In the genomic region with DNA sequence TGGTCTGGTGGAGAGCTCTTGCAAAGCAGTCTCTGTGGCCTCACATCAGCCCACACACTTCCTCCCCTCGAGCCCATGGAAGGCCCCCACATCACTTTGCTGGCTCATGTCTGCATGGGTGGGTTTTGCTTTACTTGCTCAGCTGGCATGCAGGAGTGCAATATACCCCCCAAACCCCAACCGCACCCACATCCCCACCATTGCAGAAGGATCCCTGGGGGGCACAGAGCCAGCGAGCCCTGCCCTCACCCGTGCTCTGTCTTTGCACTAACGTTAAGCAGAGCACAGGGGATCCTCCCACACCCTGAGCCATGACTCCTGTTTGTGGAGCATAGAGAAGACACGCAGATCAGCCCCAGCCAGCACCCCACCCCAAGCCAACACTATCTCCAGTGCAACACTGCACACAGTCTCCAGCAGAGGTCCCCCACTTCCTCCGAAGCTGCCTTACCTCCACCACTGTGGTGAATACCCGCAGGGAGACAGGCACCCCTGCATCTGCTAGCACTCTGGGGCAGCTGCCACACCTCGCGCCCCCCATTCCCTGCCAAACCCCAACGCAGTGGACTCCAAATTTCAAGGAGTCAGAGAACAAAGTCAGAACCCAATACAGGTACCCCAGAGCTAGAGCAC, we compare ENCODE assay signal across 30 cellular contexts.
DNase-seq lines count a peak whose midpoint lies in the region; ATAC-seq and TF ChIP-seq lines count a peak whose summit lies in the region.
"Had no signal": no experiment of that assay in that cellular context is flagged by ENCODE, and none has a peak within 500 bp of the region (broad histone marks: within the 10 kb centered on the region; RNA-seq: fewer than 3 reads in every experiment).

No MANE protein-coding gene starts in this region.

- no peaks in the 10 kb centered on the region for H3K9me2 ChIP-seq in Karpas-422 (replicated peaks; ENCODE audit: insufficient read depth, low read length)

- no peaks in the 10 kb centered on the region for H3K36me3 ChIP-seq in Karpas-422 (ENCODE audit: insufficient read depth, low read length)
- H3K36me3 ChIP-seq: adrenal gland, lower lobe of right lung, ovary, tibial nerve had no signal

- H3K36me3 Mint-ChIP-seq in natural killer cell, result peaks cover 14% of the 10 kb centered on the region
- H3K36me3 Mint-ChIP-seq: activated CD8-positive, alpha-beta memory T cell treated with anti-CD3 and anti-CD28 coated beads, Interleukin-2, amount 10 ng/mL, durations not matched to agents 7 days and 5 days had no signal

- no peaks in the 10 kb centered on the region for H3K79me2 ChIP-seq in Karpas-422 (ENCODE audit: low read length)

- ATAC-seq in GM19035 (IDR thresholded peaks at IDR 0.05; ENCODE audit: unreplicated experiment) (no peak), natural killer cell (no peak), GM19351 (IDR thresholded peaks at IDR 0.05; ENCODE audit: unreplicated experiment) (no peak)
- ATAC-seq: activated CD8-positive, alpha-beta memory T cell treated with anti-CD3 and anti-CD28 coated beads, Interleukin-2, amount 10 ng/mL, durations not matched to agents 7 days and 5 days; body of pancreas; mucosa of descending colon had no signal

- H4K20me1 ChIP-seq in Karpas-422 (ENCODE audit: insufficient read depth, low read depth, low read length), result no peaks in the 10 kb centered on the region

- H3K4me1 ChIP-seq in Karpas-422 (ENCODE audit: low read length), result no peaks in the 10 kb centered on the region
- H3K4me1 ChIP-seq: adrenal gland, body of pancreas, lower lobe of right lung, tibial nerve had no signal

- no peaks in the 10 kb centered on the region for H3K4me1 Mint-ChIP-seq in natural killer cell
- H3K4me1 Mint-ChIP-seq: activated B cell treated with CpG ODN at 0.5 μM for 24 hours; activated CD8-positive, alpha-beta memory T cell treated with anti-CD3 and anti-CD28 coated beads, Interleukin-2, amount 10 ng/mL, durations not matched to agents 7 days and 5 days; nephron had no signal

- H3K27me3 ChIP-seq in Karpas-422 (ENCODE audit: low read length), result 0 out of 2 replicates have a peak, but pooled peaks cover 7% of the 10 kb centered on the region
- H3K27me3 ChIP-seq: adrenal gland, body of pancreas, ovary, tibial nerve had no signal

- DNase-seq in Daoy (ENCODE audit: low read depth) (peak; percentile 9), Karpas-422 (peak; percentile 72), iPS-NIHi7 (ENCODE audit: extremely low spot score) (peak; percentile 44), natural killer cell (no peak)
- DNase-seq: ACHN; activated B cell treated with CpG ODN at 0.5 μM for 24 hours; activated CD8-positive, alpha-beta memory T cell treated with anti-CD3 and anti-CD28 coated beads, Interleukin-2, amount 10 ng/mL, durations not matched to agents 7 days and 5 days; activated naive CD4-positive, alpha-beta T cell; activated T-cell treated with anti-CD3 and anti-CD28 coated beads, Interleukin-2, amount 50 U/mL, for 48 hours; adrenal gland; body of pancreas; DMS53; GF-D8; HFFc6; IMR-90; lower lobe of right lung; mucosa of descending colon; NCI-H146; NCI-H2107; NCI-H446 treated with DMSO at 0.1 percent for 48 hours; ovary; retina; SHP77; stimulated activated CD4-positive, alpha-beta T cell treated with anti-CD3 and anti-CD28 coated beads, Interleukin-2, amount 100 ng/mL, for 24 hours had no signal

- intact Hi-C loops in natural killer cell (cut with micrococcal nuclease), result no loop called here

- peaks cover 13% of the 10 kb centered on the region; the same call in 1 of the 2 replicates for H3K9me3 ChIP-seq in Karpas-422 (ENCODE audit: low read length)
- H3K9me3 ChIP-seq: ovary had no signal

- no peak overlapping the region for H2AFZ ChIP-seq in Karpas-422 (ENCODE audit: low read length)

- no peak overlapping the region for H3K9ac ChIP-seq in Karpas-422 (ENCODE audit: low read length)

- no peak overlapping the region for H3K4me3 ChIP-seq in Karpas-422 (ENCODE audit: low read length)
- H3K4me3 ChIP-seq: adrenal gland, body of pancreas, lower lobe of right lung, mucosa of descending colon, ovary, smooth muscle cell, tibial nerve had no signal

- peak; percentile 15; the same call in 1 of the 2 replicates for TF ChIP-seq CTCF in VCaP (conservative IDR thresholded peaks at IDR 0.05)
- TF ChIP-seq CTCF in natural killer cell (IDR thresholded peaks at IDR 0.05), result no peak

- H3K4me2 ChIP-seq in Karpas-422 (ENCODE audit: low read depth, low read length, poor library complexity, severe bottlenecking), result no peak overlapping the region
- H3K4me2 ChIP-seq: smooth muscle cell had no signal

- no peak overlapping the region for H3K27ac ChIP-seq in Karpas-422 (ENCODE audit: low read length)
- no peak overlapping the region for H3K27ac ChIP-seq in VCaP
- H3K27ac ChIP-seq: adrenal gland, body of pancreas, lower lobe of right lung, ovary, tibial nerve had no signal

- H3K4me3 Mint-ChIP-seq in natural killer cell, result no peak overlapping the region
- H3K4me3 Mint-ChIP-seq: activated B cell treated with CpG ODN at 0.5 μM for 24 hours; activated CD8-positive, alpha-beta memory T cell treated with anti-CD3 and anti-CD28 coated beads, Interleukin-2, amount 10 ng/mL, durations not matched to agents 7 days and 5 days; HFFc6; nephron had no signal

- H3K27me3 Mint-ChIP-seq in natural killer cell (ENCODE audit: low read depth in 2 of 2), result no peaks in the 10 kb centered on the region
- H3K27me3 Mint-ChIP-seq: activated B cell treated with CpG ODN at 0.5 μM for 24 hours; activated CD8-positive, alpha-beta memory T cell treated with anti-CD3 and anti-CD28 coated beads, Interleukin-2, amount 10 ng/mL, durations not matched to agents 7 days and 5 days had no signal

- no peak overlapping the region for H3K27ac Mint-ChIP-seq in natural killer cell
- H3K27ac Mint-ChIP-seq: activated B cell treated with CpG ODN at 0.5 μM for 24 hours; activated CD8-positive, alpha-beta memory T cell treated with anti-CD3 and anti-CD28 coated beads, Interleukin-2, amount 10 ng/mL, durations not matched to agents 7 days and 5 days; HFFc6; nephron had no signal

- H3K9me3 Mint-ChIP-seq in natural killer cell, result peaks cover 9 to 18% of the 10 kb centered on the region in 2 donors
